ENCODE assay signal across 24 cellular contexts in the genomic region with DNA sequence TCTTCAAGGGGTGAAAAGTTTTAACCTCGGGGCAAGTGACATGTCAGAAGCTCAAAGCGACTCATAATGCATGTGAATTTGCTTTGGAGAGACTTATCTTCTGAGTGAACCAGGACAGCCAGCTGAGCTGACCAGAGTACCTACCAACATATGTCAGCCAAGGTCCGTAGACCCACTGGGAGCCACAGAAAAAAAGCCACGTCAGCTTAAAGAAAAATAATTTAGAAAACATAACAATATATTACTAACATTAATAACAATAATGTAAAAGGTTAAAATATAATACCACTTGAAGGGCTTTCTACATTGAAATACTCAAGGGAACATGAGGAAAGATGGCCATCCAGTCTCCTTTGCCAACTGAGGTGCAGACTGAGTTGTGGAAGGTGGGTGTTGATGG. TPM values are rescaled to one million over a fixed set of nuclear protein-coding genes. Genes with fewer than 3 reads are reported as not detected.
DNase-seq lines count a peak whose midpoint lies in the region; ATAC-seq, FAIRE-seq and TF ChIP-seq lines count a peak whose summit lies in the region.
"Had no signal": no experiment of that assay in that cellular context is flagged by ENCODE, and none has a peak within 500 bp of the region (broad histone marks: within the 10 kb centered on the region; RNA-seq: fewer than 3 reads in every experiment).

No MANE protein-coding gene starts in this region.

- CTCF ChIA-PET in HepG2 (lab: Yijun Ruan, JAX; ENCODE audit: low intra/inter-chr PET ratio, low total read pairs) = no interaction called here
- CTCF ChIA-PET in K562 (lab: Yijun Ruan, JAX; ENCODE audit: low intra/inter-chr PET ratio) = no interaction called here

- BruUV-seq in HepG2 (replicated peaks; lab: Mats Ljungman, UMichigan) (no TSS peak), K562 (replicated peaks; lab: Mats Ljungman, UMichigan) (no TSS peak)

- TF ChIP-seq POLR2A in HepG2 (IDR thresholded peaks at IDR 0.05; ENCODE audit: insufficient read depth in 1 of 2, low read depth in 2 of 2, low read length in 2 of 2) = no peak
- TF ChIP-seq POLR2A in right lobe of liver (IDR thresholded peaks at IDR 0.05) = no peak
- TF ChIP-seq POLR2A in K562 (conservative IDR thresholded peaks at IDR 0.05) = no peak

- H3K27me3 ChIP-seq in HepG2 (ENCODE audit: control insufficient read depth in 1 of 2, insufficient read depth in 2 of 2, low read length in 2 of 2) (no peaks in the 10 kb centered on the region), right lobe of liver (no peaks in the 10 kb centered on the region), K562 (ENCODE audit: control insufficient read depth in 2 of 2, insufficient read depth in 2 of 2, low read length in 2 of 2) (no peaks in the 10 kb centered on the region)
- H3K27me3 ChIP-seq: BE2C, BLaER1 had no signal

- H3K9ac ChIP-seq in HepG2 (ENCODE audit: insufficient read depth, low read depth, low read length) (no peak overlapping the region), K562 (ENCODE audit: insufficient read depth in 1 of 2, low read depth in 2 of 2, low read length in 2 of 2) (no peak overlapping the region)
- H3K9ac ChIP-seq: BLaER1 had no signal

- no peaks in the 10 kb centered on the region for H3K4me1 ChIP-seq in HepG2 (ENCODE audit: insufficient read depth, low read length)
- H3K4me1 ChIP-seq in right lobe of liver = peaks cover 0 to 23% (median 4%) of the 10 kb centered on the region in 4 donors
- no peaks in the 10 kb centered on the region for H3K4me1 ChIP-seq in K562 (replicated peaks in 1 of 2; ENCODE audit: control insufficient read depth in 2 of 2, insufficient read depth in 2 of 2, low read length in 2 of 2)
- H3K4me1 ChIP-seq: BE2C, BLaER1 had no signal

- TF ChIP-seq EP300 in HepG2 (IDR thresholded peaks at IDR 0.05; ENCODE audit: low read depth in 2 of 2, low read length in 2 of 2) (no peak), HepG2 (CRISPR knock-in tag; IDR thresholded peaks at IDR 0.05; ENCODE audit: borderline replicate concordance) (no peak), K562 (IDR thresholded peaks at IDR 0.05; ENCODE audit: low read length) (no peak)

- WGBS in HepG2 (ENCODE audit: low lambda C conversion rate) = 95% methylated on average over 4 of the region's 4 CpGs
- 87% methylated on average over 4 of the region's 4 CpGs for WGBS in right lobe of liver (ENCODE audit: insufficient coverage, low coverage, low lambda C conversion rate, missing lambda C conversion rate)
- 95% methylated on average over 4 of the region's 4 CpGs for WGBS in K562 (ENCODE audit: insufficient coverage, low coverage, missing lambda C conversion rate)

- no peak for FAIRE-seq in HepG2 (lab: Jason Lieb, UNC)
- FAIRE-seq in K562 (lab: Jason Lieb, UNC) = no peak
- FAIRE-seq in HTR-8/SVneo (lab: Jason Lieb, UNC) = no peak
- FAIRE-seq: GM12878, GM12892, GM18507 had no signal

- H4K20me1 ChIP-seq in HepG2 (ENCODE audit: insufficient read depth, low read length) (no peaks in the 10 kb centered on the region), K562 (replicated peaks; ENCODE audit: control insufficient read depth, insufficient read depth, low read length) (no peaks in the 10 kb centered on the region)
- H4K20me1 ChIP-seq: BLaER1 had no signal

- H3K4me2 ChIP-seq in HepG2 (ENCODE audit: low read depth, low read length) = no peak overlapping the region
- H3K4me2 ChIP-seq in K562 (ENCODE audit: insufficient read depth, low read length) = no peak overlapping the region
- H3K4me2 ChIP-seq: BLaER1 had no signal

- TF ChIP-seq CTCF in HepG2 (CRISPR knock-in tag; IDR thresholded peaks at IDR 0.05) (no peak), right lobe of liver (IDR thresholded peaks at IDR 0.05) (no peak), K562 (IDR thresholded peaks at IDR 0.05 in 2 of 3, conservative IDR thresholded peaks at IDR 0.05 in 1 of 3; ENCODE audit: insufficient read depth in 2 of 3, low read depth in 1 of 3, low read length in 3 of 3) (no peak)

- H2AFZ ChIP-seq in HepG2 (ENCODE audit: low read length) (no peak overlapping the region), K562 (ENCODE audit: low read depth, low read length) (no peak overlapping the region)

- H3K79me2 ChIP-seq in HepG2 (ENCODE audit: insufficient read depth, low read length) (no peaks in the 10 kb centered on the region), K562 (ENCODE audit: control insufficient read depth, insufficient read depth, low read length) (no peaks in the 10 kb centered on the region)

- POLR2A ChIA-PET in HepG2 (lab: Yijun Ruan, JAX) = interaction anchor here (1.0 kb wide), 1 partner anchor 15 kb away, joined by 6 read pairs; the partner anchor contains the start of gene DCAF8
- POLR2A ChIA-PET in K562 (lab: Yijun Ruan, JAX) = interaction anchor here (2.3 kb wide), 1 partner anchor 16 kb away, joined by 9 read pairs; the partner anchor contains the start of gene DCAF8

- intact Hi-C loops in HepG2 (cut with micrococcal nuclease; ENCODE audit: unreplicated experiment) = no loop called here
- intact Hi-C loops in right lobe of liver (cut with DNase I) = loop anchor here in 1 of 2 donors (10.0 kb wide), 1 partner anchor 73 kb away; the partner anchor contains the start of gene PEA15
- intact Hi-C loops in K562 (cut with micrococcal nuclease) = no loop called here

- in situ Hi-C loops in HepG2 (cut with HindIII; ENCODE audit: extremely low pct_ligation_motif_present, low pct_unique_long_range_greater_than_20kb) = no loop called here
- in situ Hi-C loops in K562 (cut with MboI) = no loop called here

- no peak for TF ChIP-seq RAD21 in HepG2 (CRISPR knock-in tag; IDR thresholded peaks at IDR 0.05)
- no peak for TF ChIP-seq RAD21 in K562 (CRISPR knock-in tag; conservative IDR thresholded peaks at IDR 0.05 in 1 of 2, IDR thresholded peaks at IDR 0.05 in 1 of 2)

- H3K4me3 ChIP-seq in HepG2 (replicated peaks in 1 of 3; ENCODE audit: insufficient read depth in 1 of 3, low read depth in 2 of 3, low read length in 3 of 3) (no peak overlapping the region), right lobe of liver (no peak overlapping the region), K562 (no peak overlapping the region)
- H3K4me3 ChIP-seq: BLaER1, GM12878 had no signal

- H3K9me1 ChIP-seq in K562 (ENCODE audit: control insufficient read depth, insufficient read depth, low read length) = no peaks in the 10 kb centered on the region

- ATAC-seq in HepG2 (no peak), right lobe of liver (no peak), K562 (no peak)
- ATAC-seq: GM12878 had no signal

- H3K36me3 ChIP-seq in HepG2 (replicated peaks in 1 of 2; ENCODE audit: control insufficient read depth in 1 of 2, insufficient read depth in 2 of 2, low read length in 2 of 2) (peaks cover 21 to 53% of the 10 kb centered on the region in 2 experiments), right lobe of liver (peaks cover 0 to 63% (median 39%) of the 10 kb centered on the region in 4 donors), K562 (ENCODE audit: control insufficient read depth, insufficient read depth, low read length) (peaks cover 61% of the 10 kb centered on the region)

- H3K27ac ChIP-seq in HepG2 (ENCODE audit: extremely low read length, insufficient read depth, low read length) (no peak overlapping the region), right lobe of liver (no peak overlapping the region), K562 (ENCODE audit: extremely low read depth, low read depth, low read length) (no peak overlapping the region)
- H3K27ac ChIP-seq: 22Rv1, BLaER1 had no signal

- H3K9me3 ChIP-seq in HepG2 (ENCODE audit: low read length) = no peaks in the 10 kb centered on the region
- no peaks in the 10 kb centered on the region for H3K9me3 ChIP-seq in right lobe of liver
- no peaks in the 10 kb centered on the region for H3K9me3 ChIP-seq in K562 (replicated peaks; ENCODE audit: control insufficient read depth, insufficient read depth, low read depth, low read length)
- H3K9me3 ChIP-seq: BE2C, BLaER1 had no signal

- DNase-seq in HepG2 (ENCODE audit: low spot score) (no peak), right lobe of liver (no peak), K562 (ENCODE audit: extremely low read depth in 1 of 4, low spot score in 3 of 4) (no peak), HTR-8/SVneo (ENCODE audit: insufficient read length, low spot score) (no peak), T-helper 9 cell (no peak)
- DNase-seq: ACHN; BE2C; C1 segment of cervical spinal cord; CD4-positive, alpha-beta memory T cell; CD4-positive, CD25-positive, alpha-beta regulatory T cell; CD8-positive, alpha-beta memory T cell; COR-L47; DMS 273 treated with DMSO at 0.1 percent for 48 hours; DMS153; DMS53; DMS79; DND-41; EL; GDM1 had no signal

RNA-seq across cellular contexts. Expression of gene PEX19, which starts 6.9 kb away (rescaled TPM):
- total RNA-seq in HepG2 (2016; rRNA removed; fragmentation: Illumina TruSeq; extraction: Trizol) = 47.0 and 81.9 TPM in 2 replicates
- total RNA-seq in HepG2 (2016; cell fraction: cytosol; rRNA removed; fragmentation: Illumina TruSeq; extraction: Trizol; ENCODE audit: low read depth) = 5.1 and 6.3 TPM in 2 replicates
- 44.9 and 86.0 TPM in 2 replicates for total RNA-seq in HepG2 (2016; cell fraction: insoluble cytoplasmic fraction; rRNA removed; fragmentation: Illumina TruSeq; extraction: Trizol)
- total RNA-seq in HepG2 (2016; cell fraction: membrane; rRNA removed; fragmentation: Illumina TruSeq; extraction: Trizol) = 19.1 and 20.5 TPM in 2 replicates
- total RNA-seq in HepG2 (2016; cell fraction: nucleus; rRNA removed; fragmentation: Illumina TruSeq; extraction: Trizol) = 28.9 and 32.0 TPM in 2 replicates
- polyA plus RNA-seq in HepG2 (2011; rRNA removed) = 48.3 and 51.8 TPM in 2 replicates
- 34.9 and 46.4 TPM in 2 replicates for polyA plus RNA-seq in HepG2 (2011; cell fraction: cytosol; rRNA removed)
- polyA plus RNA-seq in HepG2 (2011; cell fraction: nucleus; rRNA removed) = 23.3 and 28.0 TPM in 2 replicates
- polyA plus RNA-seq in HepG2 (2012) = 38.3 and 48.7 TPM in 2 replicates
- polyA plus RNA-seq in HepG2 (2016; cell fraction: cytosol; fragmentation: Illumina TruSeq; extraction: Trizol; ENCODE audit: low read depth) = 5.2 and 6.2 TPM in 2 replicates
- polyA plus RNA-seq in HepG2 (2016; cell fraction: insoluble cytoplasmic fraction; fragmentation: Illumina TruSeq; extraction: Trizol; ENCODE audit: low read depth) = 84.0 and 84.9 TPM in 2 replicates
- polyA plus RNA-seq in HepG2 (2016; cell fraction: membrane; fragmentation: Illumina TruSeq; extraction: Trizol; ENCODE audit: low read depth) = 12.8 and 14.7 TPM in 2 replicates
- 30.0 and 35.6 TPM in 2 replicates for polyA plus RNA-seq in HepG2 (2016; cell fraction: nucleus; fragmentation: Illumina TruSeq; extraction: Trizol; ENCODE audit: insufficient read depth, low read depth)
- 56.5 and 59.3 TPM in 2 replicates for polyA minus RNA-seq in HepG2 (2011; rRNA and poly(A)+ RNA removed; ENCODE audit: low replicate concordance)
- 28.6 and 31.3 TPM in 2 replicates for polyA minus RNA-seq in HepG2 (2011; cell fraction: cytosol; rRNA and poly(A)+ RNA removed)
- 48.5 and 69.5 TPM in 2 replicates for polyA minus RNA-seq in HepG2 (2011; cell fraction: nucleus; rRNA and poly(A)+ RNA removed)
- 10 to 100 TPM; 55.8 to 96.2 (median 84.1) TPM for total RNA-seq in right lobe of liver
- total RNA-seq in K562 (2011; cell fraction: chromatin; rRNA removed; ENCODE audit: low replicate concordance) = 77.5 and 114 TPM in 2 replicates
- total RNA-seq in K562 (2011; cell fraction: nucleolus; rRNA removed) = 65.7 and 66.1 TPM in 2 replicates
- 63.5 and 65.6 TPM in 2 replicates for total RNA-seq in K562 (2011; cell fraction: nucleoplasm; rRNA removed)
- 35.6 and 36.5 TPM in 2 replicates for total RNA-seq in K562 (2014; rRNA removed)
- total RNA-seq in K562 (2014; rRNA removed; fragmentation: Illumina TruSeq; extraction: Trizol) = 44.5 and 51.3 TPM in 2 replicates
- 35.6 and 37.3 TPM in 2 replicates for total RNA-seq in K562 (2015; rRNA removed; fragmentation: Illumina TruSeq; extraction: Trizol)
- total RNA-seq in K562 (2021) = 60.2 and 64.9 TPM in 2 replicates
- polyA plus RNA-seq in K562 (2011; rRNA removed) = 70.2 and 91.6 TPM in 2 replicates
- 30.5 and 46.0 TPM in 2 replicates for polyA plus RNA-seq in K562 (2011; cell fraction: cytosol; rRNA removed)
- polyA plus RNA-seq in K562 (2011; cell fraction: nucleus; rRNA removed) = 65.1 and 108 TPM in 2 replicates
- polyA plus RNA-seq in K562 (2012) = 32.2 and 50.3 TPM in 2 replicates
- polyA plus RNA-seq in K562 (2014; fragmentation: Illumina TruSeq; extraction: Trizol) = 51.9 and 59.8 TPM in 2 replicates
- 100 to 1,000 TPM in 1 of 2 experiments, 10 to 100 TPM in 1; 81.2 to 103 TPM for polyA plus RNA-seq in K562 (2014; fragmentation: Nextera tagmentation; extraction: Ambion mirVana)
- 32.5 and 33.7 TPM in 2 replicates for polyA plus RNA-seq in K562 (2014; rRNA removed)
- 88.3 and 89.0 TPM in 2 replicates for polyA minus RNA-seq in K562 (2011; rRNA and poly(A)+ RNA removed)
- 17.8 and 19.0 TPM in 2 replicates for polyA minus RNA-seq in K562 (2011; cell fraction: cytosol; rRNA and poly(A)+ RNA removed)
- polyA minus RNA-seq in K562 (2011; cell fraction: nucleus; rRNA and poly(A)+ RNA removed) = 39.7 and 59.8 TPM in 2 replicates

RNA-seq across cellular contexts. Expression of gene DCAF8, which starts 15.6 kb away (rescaled TPM):
- total RNA-seq in HepG2 (2016; rRNA removed; fragmentation: Illumina TruSeq; extraction: Trizol) (52.3 and 79.8 TPM in 2 replicates), right lobe of liver (100 to 1,000 TPM in 4 of 6 experiments, 10 to 100 TPM in 2; 80.2 to 137 (median 110) TPM), K562 (2014; rRNA removed) (75.7 and 94.4 TPM in 2 replicates), K562 (2014; rRNA removed; fragmentation: Illumina TruSeq; extraction: Trizol) (67.3 and 75.3 TPM in 2 replicates), K562 (2015; rRNA removed; fragmentation: Illumina TruSeq; extraction: Trizol) (77.7 and 81.3 TPM in 2 replicates), K562 (2021) (86.0 and 110 TPM in 2 replicates)
- total RNA-seq in HepG2 (2016; cell fraction: cytosol; rRNA removed; fragmentation: Illumina TruSeq; extraction: Trizol; ENCODE audit: low read depth) = 17.5 and 18.7 TPM in 2 replicates
- total RNA-seq in HepG2 (2016; cell fraction: insoluble cytoplasmic fraction; rRNA removed; fragmentation: Illumina TruSeq; extraction: Trizol) = 48.0 and 77.3 TPM in 2 replicates
- 29.8 and 32.3 TPM in 2 replicates for total RNA-seq in HepG2 (2016; cell fraction: membrane; rRNA removed; fragmentation: Illumina TruSeq; extraction: Trizol)
- 139 and 162 TPM in 2 replicates for total RNA-seq in HepG2 (2016; cell fraction: nucleus; rRNA removed; fragmentation: Illumina TruSeq; extraction: Trizol)
- polyA plus RNA-seq in HepG2 (2011; rRNA removed) (73.4 and 94.7 TPM in 2 replicates), K562 (2011; rRNA removed) (149 and 163 TPM in 2 replicates), K562 (2014; fragmentation: Illumina TruSeq; extraction: Trizol) (91.0 and 94.6 TPM in 2 replicates), K562 (2014; fragmentation: Nextera tagmentation; extraction: Ambion mirVana) (10 to 100 TPM; 11.6 to 19.5 TPM), K562 (2014; rRNA removed) (95.1 and 118 TPM in 2 replicates)
- 33.1 and 34.2 TPM in 2 replicates for polyA plus RNA-seq in HepG2 (2011; cell fraction: cytosol; rRNA removed)
- 505 and 552 TPM in 2 replicates for polyA plus RNA-seq in HepG2 (2011; cell fraction: nucleus; rRNA removed)
- polyA plus RNA-seq in HepG2 (2012) = 63.6 and 76.2 TPM in 2 replicates
- 4.0 and 4.4 TPM in 2 replicates for polyA plus RNA-seq in HepG2 (2016; cell fraction: cytosol; fragmentation: Illumina TruSeq; extraction: Trizol; ENCODE audit: low read depth)
- polyA plus RNA-seq in HepG2 (2016; cell fraction: insoluble cytoplasmic fraction; fragmentation: Illumina TruSeq; extraction: Trizol; ENCODE audit: low read depth) = 34.8 and 37.8 TPM in 2 replicates
- polyA plus RNA-seq in HepG2 (2016; cell fraction: membrane; fragmentation: Illumina TruSeq; extraction: Trizol; ENCODE audit: low read depth) = 12.0 and 13.0 TPM in 2 replicates
- polyA plus RNA-seq in HepG2 (2016; cell fraction: nucleus; fragmentation: Illumina TruSeq; extraction: Trizol; ENCODE audit: insufficient read depth, low read depth) = 243 and 251 TPM in 2 replicates
- 86.3 and 97.5 TPM in 2 replicates for polyA minus RNA-seq in HepG2 (2011; rRNA and poly(A)+ RNA removed; ENCODE audit: low replicate concordance)
- 20.5 and 34.4 TPM in 2 replicates for polyA minus RNA-seq in HepG2 (2011; cell fraction: cytosol; rRNA and poly(A)+ RNA removed)
- polyA minus RNA-seq in HepG2 (2011; cell fraction: nucleus; rRNA and poly(A)+ RNA removed) = 227 and 254 TPM in 2 replicates
- 485 and 515 TPM in 2 replicates for total RNA-seq in K562 (2011; cell fraction: chromatin; rRNA removed; ENCODE audit: low replicate concordance)
- 264 and 276 TPM in 2 replicates for total RNA-seq in K562 (2011; cell fraction: nucleolus; rRNA removed)
- 392 and 493 TPM in 2 replicates for total RNA-seq in K562 (2011; cell fraction: nucleoplasm; rRNA removed)
- polyA plus RNA-seq in K562 (2011; cell fraction: cytosol; rRNA removed) = 70.9 and 90.7 TPM in 2 replicates
- 1,126 and 1,145 TPM in 2 replicates for polyA plus RNA-seq in K562 (2011; cell fraction: nucleus; rRNA removed)
- 82.3 and 103 TPM in 2 replicates for polyA plus RNA-seq in K562 (2012)
- polyA minus RNA-seq in K562 (2011; rRNA and poly(A)+ RNA removed) = 113 and 120 TPM in 2 replicates
- polyA minus RNA-seq in K562 (2011; cell fraction: cytosol; rRNA and poly(A)+ RNA removed) = 30.9 and 45.8 TPM in 2 replicates
- polyA minus RNA-seq in K562 (2011; cell fraction: nucleus; rRNA and poly(A)+ RNA removed) = 206 and 317 TPM in 2 replicates

Comparison
In these comparisons a context has a peak if more than half of its experiments do, and no peak if none do; other contexts are left out.
1. Of the 241 proteins assayed by ChIP-seq in both HepG2 and K562: peak only in HepG2: MAFF and MAFK; only in K562: MAFG; in both: none; in neither: 238.